In genomic region chr16:48538746-48539484, GRCh38 we compare ENCODE assay signal across 10 cellular contexts.
DNase-seq lines count a peak whose midpoint lies in the region; ATAC-seq and TF ChIP-seq lines count a peak whose summit lies in the region.
"Had no signal": no experiment of that assay in that cellular context is flagged by ENCODE, and none has a peak within 500 bp of the region (broad histone marks: within the 10 kb centered on the region; RNA-seq: fewer than 3 reads in every experiment).

No MANE protein-coding gene starts in this region.

- H3K27ac Mint-ChIP-seq in dendritic cell treated with granulocyte-macrophage colony-stimulating factor and Interleukin-4, amounts not matched to agents 40 ng/mL and 50 ng/mL, for 4 days, result peak overlapping the region; percentile 96
- peak overlapping the region; percentile 51 for H3K27ac Mint-ChIP-seq in neural progenitor cell

- no peaks in the 10 kb centered on the region for H3K27me3 Mint-ChIP-seq in dendritic cell treated with granulocyte-macrophage colony-stimulating factor and Interleukin-4, amounts not matched to agents 40 ng/mL and 50 ng/mL, for 4 days
- H3K27me3 Mint-ChIP-seq in neural progenitor cell (ENCODE audit: insufficient read depth, low read depth), result peaks cover 6% of the 10 kb centered on the region

- no peak overlapping the region for H3K4me3 Mint-ChIP-seq in dendritic cell treated with granulocyte-macrophage colony-stimulating factor and Interleukin-4, amounts not matched to agents 40 ng/mL and 50 ng/mL, for 4 days
- peak overlapping the region; percentile 24 for H3K4me3 Mint-ChIP-seq in neural progenitor cell

- H4K20me1 ChIP-seq in BLaER1 (peaks cover 59% of the 10 kb centered on the region), neural progenitor cell (ENCODE audit: low read depth) (peaks cover 6% of the 10 kb centered on the region)

- no peaks in the 10 kb centered on the region for H3K79me2 ChIP-seq in neural progenitor cell (ENCODE audit: low read depth)

- peak overlapping the region; percentile 95 for H3K4me2 ChIP-seq in BLaER1
- H3K4me2 ChIP-seq in neural progenitor cell, result no peak overlapping the region

- H3K4me3 ChIP-seq in BLaER1 (no peak overlapping the region), neural progenitor cell (no peak overlapping the region)

- no peak overlapping the region for H2AFZ ChIP-seq in neural progenitor cell (replicated peaks)

- peaks cover 100% of the 10 kb centered on the region for H3K4me1 Mint-ChIP-seq in dendritic cell treated with granulocyte-macrophage colony-stimulating factor and Interleukin-4, amounts not matched to agents 40 ng/mL and 50 ng/mL, for 4 days (ENCODE audit: low read depth)
- no peaks in the 10 kb centered on the region for H3K4me1 Mint-ChIP-seq in neural progenitor cell

- H3K27ac ChIP-seq in BLaER1 (no peak overlapping the region), neural progenitor cell (no peak overlapping the region)

- ATAC-seq in GM19452 (IDR thresholded peaks at IDR 0.05; ENCODE audit: unreplicated experiment), result no peak

- H3K36me3 ChIP-seq in BLaER1 (peaks cover 33% of the 10 kb centered on the region), neural progenitor cell (no peaks in the 10 kb centered on the region)

- no peaks in the 10 kb centered on the region for H3K9me3 ChIP-seq in BLaER1
- H3K9me3 ChIP-seq in neural progenitor cell (ENCODE audit: low read depth), result no peaks in the 10 kb centered on the region

- H3K4me1 ChIP-seq in BLaER1, result peaks cover 50% of the 10 kb centered on the region
- peaks cover 7% of the 10 kb centered on the region for H3K4me1 ChIP-seq in neural progenitor cell

- intact Hi-C loops in dendritic cell treated with granulocyte-macrophage colony-stimulating factor and Interleukin-4, amounts not matched to agents 40 ng/mL and 50 ng/mL, for 4 days (cut with micrococcal nuclease), result loop anchor here (5.0 kb wide), 1 partner anchor 172 kb away; no protein-coding TSS in a partner anchor

- no peaks in the 10 kb centered on the region for H3K9me3 Mint-ChIP-seq in dendritic cell treated with granulocyte-macrophage colony-stimulating factor and Interleukin-4, amounts not matched to agents 40 ng/mL and 50 ng/mL, for 4 days
- no peaks in the 10 kb centered on the region for H3K9me3 Mint-ChIP-seq in neural progenitor cell

- no peak overlapping the region for H3K9ac ChIP-seq in BLaER1
- no peak overlapping the region for H3K9ac ChIP-seq in neural progenitor cell

- peak; percentile 51 for TF ChIP-seq CTCF in neural progenitor cell (IDR thresholded peaks at IDR 0.05)

- H3K36me3 Mint-ChIP-seq in dendritic cell treated with granulocyte-macrophage colony-stimulating factor and Interleukin-4, amounts not matched to agents 40 ng/mL and 50 ng/mL, for 4 days (ENCODE audit: low read depth), result peaks cover 76% of the 10 kb centered on the region
- peaks cover 17% of the 10 kb centered on the region for H3K36me3 Mint-ChIP-seq in neural progenitor cell

- H3K27me3 ChIP-seq in BLaER1 (no peaks in the 10 kb centered on the region), neural progenitor cell (no peaks in the 10 kb centered on the region)

- DNase-seq in HT-29 (ENCODE audit: low spot score) (peak; percentile 9), neural progenitor cell (ENCODE audit: low spot score) (peak; percentile 31), GM03348 (ENCODE audit: low spot score) (no peak), putamen (ENCODE audit: low spot score) (no peak)
- no peak for DNase-seq in central memory CD4-positive, alpha-beta T cell
- DNase-seq: stimulated activated CD4-positive, alpha-beta T cell treated with anti-CD3 and anti-CD28 coated beads, Interleukin-4, amount 100 ng/mL, for 4 hours; SW 1271 had no signal

- H3F3A ChIP-seq in neural progenitor cell (ENCODE audit: low read depth), result no peaks in the 10 kb centered on the region

Comparison
In these comparisons a context has a peak if more than half of its experiments do, and no peak if none do; other contexts are left out.
1. DNase-seq: peak in HT-29 (single experiment) and neural progenitor cell (single experiment); none in GM03348 (single experiment), central memory CD4-positive, alpha-beta T cell (single experiment) and putamen (single experiment).